9 cellular contexts compared by ENCODE assay signal in the genomic region with DNA sequence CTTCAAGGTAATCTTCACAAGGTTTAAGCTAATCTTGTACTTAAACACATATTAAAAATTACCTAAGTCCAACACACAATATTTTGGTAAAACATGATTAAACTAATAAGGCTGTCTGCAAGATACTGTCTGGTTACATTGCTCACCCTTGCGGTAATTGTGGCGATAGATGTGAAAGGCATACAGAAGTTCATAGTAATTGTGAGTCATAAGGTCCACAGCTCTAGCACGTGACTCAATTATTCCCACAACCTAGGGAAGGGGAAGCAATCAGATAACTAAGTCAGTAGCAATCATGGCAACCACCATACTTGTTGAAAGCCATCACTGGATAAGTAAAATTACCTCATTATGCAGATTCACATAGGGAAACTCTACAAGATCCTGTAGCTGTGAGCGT. TPM values are rescaled to one million over a fixed set of nuclear protein-coding genes. Genes with fewer than 3 reads are reported as not detected.
DNase-seq lines count a peak whose midpoint lies in the region; ATAC-seq and TF ChIP-seq lines count a peak whose summit lies in the region.
"Had no signal": no experiment of that assay in that cellular context is flagged by ENCODE, and none has a peak within 500 bp of the region (broad histone marks: within the 10 kb centered on the region; RNA-seq: fewer than 3 reads in every experiment).

No MANE protein-coding gene starts in this region.

- in situ Hi-C loops in astrocyte of the cerebellum (cut with HindIII; ENCODE audit: low sequenced_read_pairs), result no loop called here

- no peak for ATAC-seq in GM19023 (IDR thresholded peaks at IDR 0.05; ENCODE audit: unreplicated experiment)

- H3K4me3 ChIP-seq in astrocyte of the cerebellum (ENCODE audit: low read depth, low read length), result no peak overlapping the region

- TF ChIP-seq CTCF in astrocyte of the cerebellum (IDR thresholded peaks at IDR 0.05; ENCODE audit: low read depth, low read length, missing control alignments), result no peak

- DNase-seq in EL, result peak; percentile 78
- peak; percentile 82 for DNase-seq in RKO (ENCODE audit: low spot score)
- peak; percentile 58 for DNase-seq in astrocyte of the cerebellum (ENCODE audit: low read depth)
- DNase-seq in stimulated activated CD4-positive, alpha-beta T cell treated with anti-CD3 and anti-CD28 coated beads, Interleukin-15, amount 100 ng/mL, for 48 hours (ENCODE audit: low read depth in 2 of 2), result peak; percentile 30 to 46
- no peak for DNase-seq in KG1 (lab: John Stamatoyannopoulos, UW)
- no peak for DNase-seq in central memory CD4-positive, alpha-beta T cell
- no peak for DNase-seq in mucosa of gallbladder (ENCODE audit: low spot score)
- DNase-seq: NCI-H187 had no signal

RNA-seq across cellular contexts. Expression of gene FNBP4, which starts 30.5 kb away (rescaled TPM):
- total RNA-seq in mucosa of gallbladder, result 64.6 TPM

RNA-seq across cellular contexts. Expression of gene NUP160, which starts 50.5 kb away (rescaled TPM):
- total RNA-seq in mucosa of gallbladder, result 26.1 TPM

Comparison
In these comparisons a context has a peak if more than half of its experiments do, and no peak if none do; other contexts are left out.
1. DNase-seq: peak in EL (single experiment), RKO (single experiment), astrocyte of the cerebellum (single experiment) and stimulated activated CD4-positive, alpha-beta T cell treated with anti-CD3 and anti-CD28 coated beads, Interleukin-15, amount 100 ng/mL, for 48 hours (2 of 2); none in KG1 (single experiment), central memory CD4-positive, alpha-beta T cell (single experiment) and mucosa of gallbladder (single experiment).